ENCODE assay signal across 1 cellular context in the genomic region with DNA sequence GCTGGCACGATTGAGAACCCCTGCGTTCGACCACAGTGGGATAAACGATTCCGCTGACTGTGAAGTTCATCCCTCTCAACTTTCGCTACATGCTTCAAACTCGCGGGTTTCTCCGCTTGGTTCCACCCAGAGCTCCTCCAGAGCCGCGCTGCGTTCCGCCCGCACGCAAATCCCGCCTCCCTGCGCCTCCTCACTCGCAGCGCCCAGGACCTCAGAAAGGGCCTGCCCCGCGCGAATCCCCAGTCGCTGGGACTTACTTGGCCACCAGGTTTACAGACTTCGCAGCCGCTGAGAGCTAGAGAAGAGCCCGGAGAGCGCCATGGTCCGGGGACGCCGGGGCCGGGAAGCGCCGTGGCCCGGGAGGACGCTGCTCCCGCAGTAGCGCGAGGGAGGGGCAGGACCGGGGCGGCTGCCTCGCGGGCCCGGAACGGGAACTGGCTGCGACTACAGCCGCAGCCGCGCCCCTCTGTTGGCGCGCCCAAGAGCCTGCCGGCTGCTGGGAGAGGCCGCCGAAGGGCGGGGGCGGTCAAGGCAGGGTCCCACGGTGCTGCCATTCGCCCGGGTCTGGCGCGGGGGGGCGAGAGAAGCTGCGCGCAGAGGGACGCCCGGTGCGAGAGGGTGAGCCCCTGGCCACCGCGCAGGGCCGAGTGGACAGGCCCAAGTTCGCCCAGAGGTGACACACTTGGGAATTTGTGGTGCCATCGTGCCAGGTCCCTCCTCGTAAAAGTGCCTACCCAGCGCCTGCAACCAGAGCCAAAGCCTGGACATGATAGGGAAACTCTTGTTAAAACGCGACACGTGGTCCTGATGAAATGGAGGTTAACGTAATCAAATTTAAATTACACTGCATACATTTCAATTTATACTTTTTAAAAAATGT.
TF ChIP-seq lines count a peak whose summit lies in the region.

A gene with protein sequence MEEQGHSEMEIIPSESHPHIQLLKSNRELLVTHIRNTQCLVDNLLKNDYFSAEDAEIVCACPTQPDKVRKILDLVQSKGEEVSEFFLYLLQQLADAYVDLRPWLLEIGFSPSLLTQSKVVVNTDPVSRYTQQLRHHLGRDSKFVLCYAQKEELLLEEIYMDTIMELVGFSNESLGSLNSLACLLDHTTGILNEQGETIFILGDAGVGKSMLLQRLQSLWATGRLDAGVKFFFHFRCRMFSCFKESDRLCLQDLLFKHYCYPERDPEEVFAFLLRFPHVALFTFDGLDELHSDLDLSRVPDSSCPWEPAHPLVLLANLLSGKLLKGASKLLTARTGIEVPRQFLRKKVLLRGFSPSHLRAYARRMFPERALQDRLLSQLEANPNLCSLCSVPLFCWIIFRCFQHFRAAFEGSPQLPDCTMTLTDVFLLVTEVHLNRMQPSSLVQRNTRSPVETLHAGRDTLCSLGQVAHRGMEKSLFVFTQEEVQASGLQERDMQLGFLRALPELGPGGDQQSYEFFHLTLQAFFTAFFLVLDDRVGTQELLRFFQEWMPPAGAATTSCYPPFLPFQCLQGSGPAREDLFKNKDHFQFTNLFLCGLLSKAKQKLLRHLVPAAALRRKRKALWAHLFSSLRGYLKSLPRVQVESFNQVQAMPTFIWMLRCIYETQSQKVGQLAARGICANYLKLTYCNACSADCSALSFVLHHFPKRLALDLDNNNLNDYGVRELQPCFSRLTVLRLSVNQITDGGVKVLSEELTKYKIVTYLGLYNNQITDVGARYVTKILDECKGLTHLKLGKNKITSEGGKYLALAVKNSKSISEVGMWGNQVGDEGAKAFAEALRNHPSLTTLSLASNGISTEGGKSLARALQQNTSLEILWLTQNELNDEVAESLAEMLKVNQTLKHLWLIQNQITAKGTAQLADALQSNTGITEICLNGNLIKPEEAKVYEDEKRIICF (minus strand): TSS at position 436 of the 880 bp plus-strand sequence. CDS start 21,863 bp downstream, outside the sequence.

TF ChIP-seq in HepG2, 621 proteins besides CTCF, POLR2A, EP300 and RAD21 (continued from another document and continues in another):
- TF ChIP-seq HDAC1 (CRISPR knock-in tag; IDR thresholded peaks at IDR 0.05): peak; percentile 85
- TF ChIP-seq YEATS2 (CRISPR knock-in tag; IDR thresholded peaks at IDR 0.05; ENCODE audit: borderline replicate concordance): no peak; the same call in 1 of the 2 replicates
- TF ChIP-seq ZNF124 (CRISPR knock-in tag; IDR thresholded peaks at IDR 0.05): peak; percentile 64; the same call in 1 of the 2 replicates
- 0 out of 2 replicates have a peak, but pooled peaks have one; percentile 50 for TF ChIP-seq CENPT (CRISPR knock-in tag; IDR thresholded peaks at IDR 0.05; ENCODE audit: low read depth)
- no peak for TF ChIP-seq ZFP90 (CRISPR knock-in tag; IDR thresholded peaks at IDR 0.05; ENCODE audit: borderline replicate concordance)
- TF ChIP-seq ZNF619 (CRISPR knock-in tag; IDR thresholded peaks at IDR 0.05): no peak
- TF ChIP-seq NR2F2 (IDR thresholded peaks at IDR 0.05; ENCODE audit: borderline replicate concordance, low read depth): no peak
- TF ChIP-seq, protein P1, sequence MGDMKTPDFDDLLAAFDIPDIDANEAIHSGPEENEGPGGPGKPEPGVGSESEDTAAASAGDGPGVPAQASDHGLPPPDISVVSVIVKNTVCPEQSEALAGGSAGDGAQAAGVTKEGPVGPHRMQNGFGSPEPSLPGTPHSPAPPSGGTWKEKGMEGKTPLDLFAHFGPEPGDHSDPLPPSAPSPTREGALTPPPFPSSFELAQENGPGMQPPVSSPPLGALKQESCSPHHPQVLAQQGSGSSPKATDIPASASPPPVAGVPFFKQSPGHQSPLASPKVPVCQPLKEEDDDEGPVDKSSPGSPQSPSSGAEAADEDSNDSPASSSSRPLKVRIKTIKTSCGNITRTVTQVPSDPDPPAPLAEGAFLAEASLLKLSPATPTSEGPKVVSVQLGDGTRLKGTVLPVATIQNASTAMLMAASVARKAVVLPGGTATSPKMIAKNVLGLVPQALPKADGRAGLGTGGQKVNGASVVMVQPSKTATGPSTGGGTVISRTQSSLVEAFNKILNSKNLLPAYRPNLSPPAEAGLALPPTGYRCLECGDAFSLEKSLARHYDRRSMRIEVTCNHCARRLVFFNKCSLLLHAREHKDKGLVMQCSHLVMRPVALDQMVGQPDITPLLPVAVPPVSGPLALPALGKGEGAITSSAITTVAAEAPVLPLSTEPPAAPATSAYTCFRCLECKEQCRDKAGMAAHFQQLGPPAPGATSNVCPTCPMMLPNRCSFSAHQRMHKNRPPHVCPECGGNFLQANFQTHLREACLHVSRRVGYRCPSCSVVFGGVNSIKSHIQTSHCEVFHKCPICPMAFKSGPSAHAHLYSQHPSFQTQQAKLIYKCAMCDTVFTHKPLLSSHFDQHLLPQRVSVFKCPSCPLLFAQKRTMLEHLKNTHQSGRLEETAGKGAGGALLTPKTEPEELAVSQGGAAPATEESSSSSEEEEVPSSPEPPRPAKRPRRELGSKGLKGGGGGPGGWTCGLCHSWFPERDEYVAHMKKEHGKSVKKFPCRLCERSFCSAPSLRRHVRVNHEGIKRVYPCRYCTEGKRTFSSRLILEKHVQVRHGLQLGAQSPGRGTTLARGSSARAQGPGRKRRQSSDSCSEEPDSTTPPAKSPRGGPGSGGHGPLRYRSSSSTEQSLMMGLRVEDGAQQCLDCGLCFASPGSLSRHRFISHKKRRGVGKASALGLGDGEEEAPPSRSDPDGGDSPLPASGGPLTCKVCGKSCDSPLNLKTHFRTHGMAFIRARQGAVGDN (CRISPR knock-in tag; IDR thresholded peaks at IDR 0.05): peak; percentile 94
- TF ChIP-seq, protein P2, sequence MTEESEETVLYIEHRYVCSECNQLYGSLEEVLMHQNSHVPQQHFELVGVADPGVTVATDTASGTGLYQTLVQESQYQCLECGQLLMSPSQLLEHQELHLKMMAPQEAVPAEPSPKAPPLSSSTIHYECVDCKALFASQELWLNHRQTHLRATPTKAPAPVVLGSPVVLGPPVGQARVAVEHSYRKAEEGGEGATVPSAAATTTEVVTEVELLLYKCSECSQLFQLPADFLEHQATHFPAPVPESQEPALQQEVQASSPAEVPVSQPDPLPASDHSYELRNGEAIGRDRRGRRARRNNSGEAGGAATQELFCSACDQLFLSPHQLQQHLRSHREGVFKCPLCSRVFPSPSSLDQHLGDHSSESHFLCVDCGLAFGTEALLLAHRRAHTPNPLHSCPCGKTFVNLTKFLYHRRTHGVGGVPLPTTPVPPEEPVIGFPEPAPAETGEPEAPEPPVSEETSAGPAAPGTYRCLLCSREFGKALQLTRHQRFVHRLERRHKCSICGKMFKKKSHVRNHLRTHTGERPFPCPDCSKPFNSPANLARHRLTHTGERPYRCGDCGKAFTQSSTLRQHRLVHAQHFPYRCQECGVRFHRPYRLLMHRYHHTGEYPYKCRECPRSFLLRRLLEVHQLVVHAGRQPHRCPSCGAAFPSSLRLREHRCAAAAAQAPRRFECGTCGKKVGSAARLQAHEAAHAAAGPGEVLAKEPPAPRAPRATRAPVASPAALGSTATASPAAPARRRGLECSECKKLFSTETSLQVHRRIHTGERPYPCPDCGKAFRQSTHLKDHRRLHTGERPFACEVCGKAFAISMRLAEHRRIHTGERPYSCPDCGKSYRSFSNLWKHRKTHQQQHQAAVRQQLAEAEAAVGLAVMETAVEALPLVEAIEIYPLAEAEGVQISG (CRISPR knock-in tag; IDR thresholded peaks at IDR 0.05): peak; percentile 63
- 0 out of 2 replicates have a peak, but pooled peaks have one; percentile 62 for TF ChIP-seq KLF15 (CRISPR knock-in tag; IDR thresholded peaks at IDR 0.05; ENCODE audit: borderline replicate concordance)
- TF ChIP-seq RFX1 (IDR thresholded peaks at IDR 0.05): no peak
- TF ChIP-seq, protein P3, sequence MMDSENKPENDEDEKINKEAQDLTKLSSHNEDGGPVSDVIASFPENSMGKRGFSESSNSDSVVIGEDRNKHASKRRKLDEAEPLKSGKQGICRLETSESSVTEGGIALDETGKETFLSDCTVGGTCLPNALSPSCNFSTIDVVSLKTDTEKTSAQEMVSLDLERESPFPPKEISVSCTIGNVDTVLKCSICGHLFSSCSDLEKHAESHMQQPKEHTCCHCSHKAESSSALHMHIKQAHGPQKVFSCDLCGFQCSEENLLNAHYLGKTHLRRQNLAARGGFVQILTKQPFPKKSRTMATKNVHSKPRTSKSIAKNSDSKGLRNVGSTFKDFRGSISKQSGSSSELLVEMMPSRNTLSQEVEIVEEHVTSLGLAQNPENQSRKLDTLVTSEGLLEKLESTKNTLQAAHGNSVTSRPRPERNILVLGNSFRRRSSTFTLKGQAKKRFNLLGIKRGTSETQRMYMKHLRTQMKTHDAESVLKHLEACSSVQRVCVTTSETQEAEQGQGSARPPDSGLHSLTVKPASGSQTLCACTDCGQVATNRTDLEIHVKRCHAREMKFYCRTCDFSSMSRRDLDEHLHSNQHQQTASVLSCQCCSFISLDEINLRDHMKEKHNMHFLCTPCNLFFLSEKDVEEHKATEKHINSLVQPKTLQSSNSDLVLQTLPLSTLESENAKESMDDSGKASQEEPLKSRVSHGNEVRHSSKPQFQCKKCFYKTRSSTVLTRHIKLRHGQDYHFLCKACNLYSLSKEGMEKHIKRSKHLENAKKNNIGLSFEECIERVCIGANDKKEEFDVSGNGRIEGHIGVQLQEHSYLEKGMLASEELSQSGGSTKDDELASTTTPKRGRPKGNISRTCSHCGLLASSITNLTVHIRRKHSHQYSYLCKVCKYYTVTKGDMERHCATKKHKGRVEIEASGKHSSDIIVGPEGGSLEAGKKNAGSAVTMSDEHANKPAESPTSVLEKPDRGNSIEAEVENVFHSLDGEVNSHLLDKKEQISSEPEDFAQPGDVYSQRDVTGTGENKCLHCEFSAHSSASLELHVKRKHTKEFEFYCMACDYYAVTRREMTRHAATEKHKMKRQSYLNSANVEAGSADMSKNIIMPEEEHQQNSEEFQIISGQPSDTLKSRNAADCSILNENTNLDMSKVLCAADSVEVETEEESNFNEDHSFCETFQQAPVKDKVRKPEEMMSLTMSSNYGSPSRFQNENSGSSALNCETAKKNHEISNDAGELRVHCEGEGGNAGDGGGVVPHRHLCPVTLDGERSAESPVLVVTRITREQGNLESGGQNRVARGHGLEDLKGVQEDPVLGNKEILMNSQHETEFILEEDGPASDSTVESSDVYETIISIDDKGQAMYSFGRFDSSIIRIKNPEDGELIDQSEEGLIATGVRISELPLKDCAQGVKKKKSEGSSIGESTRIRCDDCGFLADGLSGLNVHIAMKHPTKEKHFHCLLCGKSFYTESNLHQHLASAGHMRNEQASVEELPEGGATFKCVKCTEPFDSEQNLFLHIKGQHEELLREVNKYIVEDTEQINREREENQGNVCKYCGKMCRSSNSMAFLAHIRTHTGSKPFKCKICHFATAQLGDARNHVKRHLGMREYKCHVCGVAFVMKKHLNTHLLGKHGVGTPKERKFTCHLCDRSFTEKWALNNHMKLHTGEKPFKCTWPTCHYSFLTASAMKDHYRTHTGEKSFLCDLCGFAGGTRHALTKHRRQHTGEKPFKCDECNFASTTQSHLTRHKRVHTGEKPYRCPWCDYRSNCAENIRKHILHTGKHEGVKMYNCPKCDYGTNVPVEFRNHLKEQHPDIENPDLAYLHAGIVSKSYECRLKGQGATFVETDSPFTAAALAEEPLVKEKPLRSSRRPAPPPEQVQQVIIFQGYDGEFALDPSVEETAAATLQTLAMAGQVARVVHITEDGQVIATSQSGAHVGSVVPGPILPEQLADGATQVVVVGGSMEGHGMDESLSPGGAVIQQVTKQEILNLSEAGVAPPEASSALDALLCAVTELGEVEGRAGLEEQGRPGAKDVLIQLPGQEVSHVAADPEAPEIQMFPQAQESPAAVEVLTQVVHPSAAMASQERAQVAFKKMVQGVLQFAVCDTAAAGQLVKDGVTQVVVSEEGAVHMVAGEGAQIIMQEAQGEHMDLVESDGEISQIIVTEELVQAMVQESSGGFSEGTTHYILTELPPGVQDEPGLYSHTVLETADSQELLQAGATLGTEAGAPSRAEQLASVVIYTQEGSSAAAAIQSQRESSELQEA (CRISPR knock-in tag; IDR thresholded peaks at IDR 0.05; ENCODE audit: not compliant biosample characterization): peak; percentile 74
- no peak for TF ChIP-seq HHEX (CRISPR knock-in tag; IDR thresholded peaks at IDR 0.05)
- TF ChIP-seq, protein P4, sequence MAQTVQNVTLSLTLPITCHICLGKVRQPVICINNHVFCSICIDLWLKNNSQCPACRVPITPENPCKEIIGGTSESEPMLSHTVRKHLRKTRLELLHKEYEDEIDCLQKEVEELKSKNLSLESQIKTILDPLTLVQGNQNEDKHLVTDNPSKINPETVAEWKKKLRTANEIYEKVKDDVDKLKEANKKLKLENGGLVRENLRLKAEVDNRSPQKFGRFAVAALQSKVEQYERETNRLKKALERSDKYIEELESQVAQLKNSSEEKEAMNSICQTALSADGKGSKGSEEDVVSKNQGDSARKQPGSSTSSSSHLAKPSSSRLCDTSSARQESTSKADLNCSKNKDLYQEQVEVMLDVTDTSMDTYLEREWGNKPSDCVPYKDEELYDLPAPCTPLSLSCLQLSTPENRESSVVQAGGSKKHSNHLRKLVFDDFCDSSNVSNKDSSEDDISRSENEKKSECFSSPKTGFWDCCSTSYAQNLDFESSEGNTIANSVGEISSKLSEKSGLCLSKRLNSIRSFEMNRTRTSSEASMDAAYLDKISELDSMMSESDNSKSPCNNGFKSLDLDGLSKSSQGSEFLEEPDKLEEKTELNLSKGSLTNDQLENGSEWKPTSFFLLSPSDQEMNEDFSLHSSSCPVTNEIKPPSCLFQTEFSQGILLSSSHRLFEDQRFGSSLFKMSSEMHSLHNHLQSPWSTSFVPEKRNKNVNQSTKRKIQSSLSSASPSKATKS (CRISPR knock-in tag; IDR thresholded peaks at IDR 0.05): no peak
- no peak for TF ChIP-seq HMG20A (CRISPR knock-in tag; IDR thresholded peaks at IDR 0.05; ENCODE audit: borderline replicate concordance)
- TF ChIP-seq ZNF263 (CRISPR knock-in tag; IDR thresholded peaks at IDR 0.05): peak; percentile 60; the same call in 1 of the 2 replicates
- no peak for TF ChIP-seq KLF12 (CRISPR knock-in tag; IDR thresholded peaks at IDR 0.05; ENCODE audit: borderline replicate concordance)
- no peak for TF ChIP-seq ZMYM3 (CRISPR knock-in tag; IDR thresholded peaks at IDR 0.05)
- TF ChIP-seq, protein P5, sequence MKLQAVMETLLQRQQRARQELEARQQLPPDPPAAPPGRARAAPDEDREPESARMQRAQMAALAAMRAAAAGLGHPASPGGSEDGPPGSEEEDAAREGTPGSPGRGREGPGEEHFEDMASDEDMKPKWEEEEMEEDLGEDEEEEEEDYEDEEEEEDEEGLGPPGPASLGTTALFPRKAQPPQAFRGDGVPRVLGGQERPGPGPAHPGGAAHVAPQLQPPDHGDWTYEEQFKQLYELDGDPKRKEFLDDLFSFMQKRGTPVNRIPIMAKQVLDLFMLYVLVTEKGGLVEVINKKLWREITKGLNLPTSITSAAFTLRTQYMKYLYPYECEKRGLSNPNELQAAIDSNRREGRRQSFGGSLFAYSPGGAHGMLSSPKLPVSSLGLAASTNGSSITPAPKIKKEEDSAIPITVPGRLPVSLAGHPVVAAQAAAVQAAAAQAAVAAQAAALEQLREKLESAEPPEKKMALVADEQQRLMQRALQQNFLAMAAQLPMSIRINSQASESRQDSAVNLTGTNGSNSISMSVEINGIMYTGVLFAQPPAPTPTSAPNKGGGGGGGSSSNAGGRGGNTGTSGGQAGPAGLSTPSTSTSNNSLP (IDR thresholded peaks at IDR 0.05; ENCODE audit: low read depth, low read length): no peak
- TF ChIP-seq, protein P6, sequence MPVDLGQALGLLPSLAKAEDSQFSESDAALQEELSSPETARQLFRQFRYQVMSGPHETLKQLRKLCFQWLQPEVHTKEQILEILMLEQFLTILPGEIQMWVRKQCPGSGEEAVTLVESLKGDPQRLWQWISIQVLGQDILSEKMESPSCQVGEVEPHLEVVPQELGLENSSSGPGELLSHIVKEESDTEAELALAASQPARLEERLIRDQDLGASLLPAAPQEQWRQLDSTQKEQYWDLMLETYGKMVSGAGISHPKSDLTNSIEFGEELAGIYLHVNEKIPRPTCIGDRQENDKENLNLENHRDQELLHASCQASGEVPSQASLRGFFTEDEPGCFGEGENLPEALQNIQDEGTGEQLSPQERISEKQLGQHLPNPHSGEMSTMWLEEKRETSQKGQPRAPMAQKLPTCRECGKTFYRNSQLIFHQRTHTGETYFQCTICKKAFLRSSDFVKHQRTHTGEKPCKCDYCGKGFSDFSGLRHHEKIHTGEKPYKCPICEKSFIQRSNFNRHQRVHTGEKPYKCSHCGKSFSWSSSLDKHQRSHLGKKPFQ (CRISPR knock-in tag; IDR thresholded peaks at IDR 0.05; ENCODE audit: insufficient replicate concordance): no peak
- no peak for TF ChIP-seq ZNF816 (CRISPR knock-in tag; IDR thresholded peaks at IDR 0.05; ENCODE audit: borderline replicate concordance)
